Comparison of ENCODE assay signal across 21 cellular contexts in the genomic region with DNA sequence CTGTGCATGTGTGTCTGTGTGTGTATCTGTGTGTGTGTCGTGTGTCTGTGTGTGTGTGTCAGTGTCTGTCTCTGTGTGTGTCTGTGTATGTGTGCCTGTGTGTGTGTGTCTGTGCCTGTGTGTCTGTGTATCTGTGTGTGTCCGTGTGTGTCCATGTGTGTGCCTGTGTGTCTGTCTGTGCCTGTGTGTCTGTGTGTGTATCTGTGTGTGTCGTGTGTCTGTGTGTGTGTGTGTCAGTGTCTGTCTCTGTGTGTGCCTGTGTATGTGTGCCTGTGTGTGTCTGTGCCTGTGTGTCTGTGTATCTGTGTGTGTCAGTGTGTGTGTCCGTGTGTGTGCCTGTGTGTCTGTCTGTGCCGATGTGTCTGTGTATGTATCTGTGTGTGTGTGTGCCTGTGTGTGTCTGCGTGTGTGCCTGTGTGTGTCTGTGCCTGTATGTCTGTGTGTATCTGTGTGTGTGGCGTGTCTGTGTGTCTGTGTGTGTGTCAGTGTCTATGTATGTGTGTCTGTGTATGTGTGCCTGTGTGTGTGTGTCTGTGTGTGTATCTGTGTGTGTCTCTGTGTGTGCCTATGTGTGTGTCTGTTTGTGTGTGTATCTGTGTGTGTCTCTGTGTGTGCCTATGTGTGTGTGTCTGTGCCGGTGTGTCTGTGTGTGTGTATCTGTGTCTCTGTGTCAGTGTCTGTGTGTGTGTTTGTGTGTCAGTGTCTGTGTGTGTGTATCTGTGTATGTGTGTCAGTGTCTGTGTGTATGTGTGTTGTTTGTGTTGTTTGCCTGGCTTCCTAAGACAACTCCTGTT. TPM values are rescaled to one million over a fixed set of nuclear protein-coding genes. Genes with fewer than 3 reads are reported as not detected.
DNase-seq lines count a peak whose midpoint lies in the region; ATAC-seq, FAIRE-seq and TF ChIP-seq lines count a peak whose summit lies in the region.
"Had no signal": no experiment of that assay in that cellular context is flagged by ENCODE, and none has a peak within 500 bp of the region (broad histone marks: within the 10 kb centered on the region; RNA-seq: fewer than 3 reads in every experiment).

No MANE protein-coding gene starts in this region.

- no peak overlapping the region for H3K4me2 ChIP-seq in GM12878 (ENCODE audit: control insufficient read depth, insufficient read depth)
- H3K4me2 ChIP-seq: BLaER1 had no signal

- peak; percentile 78 for FAIRE-seq in GM12878 (lab: Jason Lieb, UNC)
- FAIRE-seq: H54 had no signal

- BruUV-seq in GM12878 (replicated peaks; lab: Mats Ljungman, UMichigan) = no TSS peak

- H3K27me3 Mint-ChIP-seq in type B pancreatic cell = no peaks in the 10 kb centered on the region

- 59% methylated on average over 8 of the region's 8 CpGs for WGBS in GM12878 (ENCODE audit: insufficient coverage, insufficient replicate concordance, low lambda C conversion rate, missing lambda C conversion rate)

- CTCF ChIA-PET in GM12878 (lab: Yijun Ruan, JAX) = no interaction called here

- RAD21 ChIA-PET in GM12878 (lab: Charles Lee; ENCODE audit: unreplicated experiment) = no interaction called here

- H3K27ac Mint-ChIP-seq in type B pancreatic cell = no peak overlapping the region
- H3K27ac Mint-ChIP-seq: CD8-positive, alpha-beta T cell had no signal

- TF ChIP-seq EP300 in GM12878 (IDR thresholded peaks at IDR 0.05; ENCODE audit: borderline replicate concordance in 1 of 2, control insufficient read depth in 1 of 2, low read depth in 2 of 2, low read length in 2 of 2) = no peak

- no peaks in the 10 kb centered on the region; the same call in 2 of the 3 replicates for H3K9me3 ChIP-seq in GM12878 (replicated peaks; ENCODE audit: control insufficient read depth, insufficient read depth, low read length)
- H3K9me3 ChIP-seq: BLaER1 had no signal

- no peak overlapping the region for H3K4me3 Mint-ChIP-seq in type B pancreatic cell
- H3K4me3 Mint-ChIP-seq: CD8-positive, alpha-beta T cell had no signal

- H3K79me2 ChIP-seq in GM12878 (ENCODE audit: control insufficient read depth, insufficient read depth, low read length) = no peaks in the 10 kb centered on the region

- H3K9ac ChIP-seq in GM12878 (ENCODE audit: control insufficient read depth, insufficient read depth, low read length) = no peak overlapping the region
- H3K9ac ChIP-seq: BLaER1 had no signal

- ATAC-seq in GM12878 (no peak), GM19395 (IDR thresholded peaks at IDR 0.05; ENCODE audit: unreplicated experiment) (no peak)
- ATAC-seq: CD8-positive, alpha-beta T cell; PC-3 had no signal

- TF ChIP-seq RAD21 in GM12878 (IDR thresholded peaks at IDR 0.05; ENCODE audit: insufficient read depth, low read depth, low read length) = no peak

- peak; percentile 35 for DNase-seq in activated CD8-positive, alpha-beta memory T cell treated with anti-CD3 and anti-CD28 coated beads for 24 hours
- DNase-seq in activated CD8-positive, alpha-beta memory T cell treated with anti-CD3 and anti-CD28 coated beads, Interleukin-2, amount 50 U/mL, for 4 hours = no peak
- DNase-seq in GM12878 (ENCODE audit: low read depth, low spot score) (no peak), mesenteric fat pad (ENCODE audit: low spot score) (peak; percentile 45), type B pancreatic cell (ENCODE audit: extremely low spot score, unreplicated experiment) (peak; percentile 24), retina (no peak), NCI-H69 (lab: John Stamatoyannopoulos, UW) (no peak)
- DNase-seq: CD8-positive, alpha-beta T cell; DMS79; MV-4-11; NCI-H1436; NCI-H2029; NCI-H2171; NCI-H82; PC-3 had no signal

- no peaks in the 10 kb centered on the region; a peak in 1 of 4 replicates for H3K36me3 ChIP-seq in GM12878 (ENCODE audit: control insufficient read depth in 2 of 2, insufficient read depth in 2 of 2, low read length in 1 of 2)
- H3K36me3 ChIP-seq: BLaER1 had no signal

- TF ChIP-seq CTCF in GM12878 (IDR thresholded peaks at IDR 0.05 in 2 of 3, conservative IDR thresholded peaks at IDR 0.05 in 1 of 3; ENCODE audit: control insufficient read depth in 2 of 3, extremely low read depth in 1 of 3, insufficient read depth in 1 of 3, low read depth in 3 of 3, low read length in 3 of 3) (no peak), type B pancreatic cell (conservative IDR thresholded peaks at IDR 0.05) (no peak)

- in situ Hi-C loops in GM12878 (cut with MboI) = no loop called here

- POLR2A ChIA-PET in GM12878 (lab: Charles Lee) = no interaction called here

- H4K20me1 ChIP-seq in GM12878 (ENCODE audit: control insufficient read depth, insufficient read depth) = no peaks in the 10 kb centered on the region
- H4K20me1 ChIP-seq: BLaER1 had no signal

- no peak for TF ChIP-seq POLR2A in GM12878 (IDR thresholded peaks at IDR 0.05; ENCODE audit: low read depth, low read length)

- no peak overlapping the region for H3K27ac ChIP-seq in GM12878 (ENCODE audit: control insufficient read depth, insufficient read depth)
- H3K27ac ChIP-seq: BLaER1, RWPE1 had no signal

- no peaks in the 10 kb centered on the region for H3K36me3 Mint-ChIP-seq in type B pancreatic cell

- H3K4me1 Mint-ChIP-seq in type B pancreatic cell (ENCODE audit: unreplicated experiment) = no peaks in the 10 kb centered on the region

- no peaks in the 10 kb centered on the region for H3K9me3 Mint-ChIP-seq in type B pancreatic cell
- H3K9me3 Mint-ChIP-seq: CD8-positive, alpha-beta T cell had no signal

- SMC1A ChIA-PET in GM12878 (lab: Charles Lee; ENCODE audit: uncharacterized antibody, unreplicated experiment) = no interaction called here

- intact Hi-C loops in GM12878 (cut with micrococcal nuclease; ENCODE audit: unreplicated experiment) = no loop called here

- no peaks in the 10 kb centered on the region for H3K4me1 ChIP-seq in GM12878 (ENCODE audit: control insufficient read depth, insufficient read depth, low read length)

- no peak overlapping the region for H2AFZ ChIP-seq in GM12878 (ENCODE audit: control insufficient read depth, low read depth, low read length)

- H3K4me3 ChIP-seq in GM12878 = no peak overlapping the region
- H3K4me3 ChIP-seq: BLaER1 had no signal

- no peaks in the 10 kb centered on the region; a peak in 2 of 4 replicates for H3K27me3 ChIP-seq in GM12878 (replicated peaks in 1 of 2; ENCODE audit: control insufficient read depth in 2 of 2, insufficient read depth in 2 of 2, low read length in 1 of 2)
- H3K27me3 ChIP-seq: BLaER1 had no signal

RNA-seq across cellular contexts. Expression of a gene that starts 11.6 kb away (rescaled TPM):
- total RNA-seq in GM12878 (2013; cell fraction: nucleolus; rRNA removed) = 0.27 and 0.34 TPM in 2 replicates
- total RNA-seq in GM12878 (2014; rRNA removed) (0.45 and 0.49 TPM in 2 replicates), GM12878 (2014; rRNA removed; fragmentation: Illumina TruSeq; extraction: Trizol) (0.13 and 0.14 TPM in 2 replicates), GM12878 (2021) (0.31 and 0.53 TPM in 2 replicates), mesenteric fat pad (4.9 TPM), type B pancreatic cell (ENCODE audit: low replicate concordance) (2.7 and 3.6 TPM in 2 replicates)
- 0.07 TPM for polyA plus RNA-seq in GM12878 (2011; ENCODE audit: low read depth)
- polyA plus RNA-seq in GM12878 (2011; rRNA removed) (not detected in 2 replicates), GM12878 (2014; fragmentation: Illumina TruSeq; extraction: Trizol) (0.05 and 0.15 TPM in 2 replicates), GM12878 (2014; fragmentation: Nextera tagmentation; extraction: Ambion mirVana) (under 1 TPM in 1 of 2 experiments, not detected in 1; 0.02 TPM), GM12878 (2014; rRNA removed) (0.27 and 0.40 TPM in 2 replicates), GM12878 (2016; fragmentation: Nextera tagmentation; extraction: Ambion mirVana) (under 1 TPM; 0.37 to 0.44 TPM)
- 0.01 and 0.02 TPM in 2 replicates for polyA plus RNA-seq in GM12878 (2011; cell fraction: cytosol; rRNA removed)
- polyA plus RNA-seq in GM12878 (2011; cell fraction: nucleus; rRNA removed) = 0.09 and 0.18 TPM in 2 replicates
- polyA plus RNA-seq in GM12878 (2012) = 0.09 and 0.14 TPM in 2 replicates
- polyA minus RNA-seq in GM12878 (2011; rRNA and poly(A)+ RNA removed) = not detected in 2 replicates
- 0.53 TPM in 1 of 2 replicates, not detected in the other for polyA minus RNA-seq in GM12878 (2011; cell fraction: cytosol; rRNA and poly(A)+ RNA removed)
- polyA minus RNA-seq in GM12878 (2011; cell fraction: nucleus; rRNA and poly(A)+ RNA removed) = not detected in 2 replicates

RNA-seq across cellular contexts. Expression of a gene that starts 51.2 kb away (rescaled TPM):
- 1.3 and 2.6 TPM in 2 replicates for total RNA-seq in GM12878 (2013; cell fraction: nucleolus; rRNA removed)
- total RNA-seq in GM12878 (2014; rRNA removed) = 0.60 and 1.1 TPM in 2 replicates
- 0.45 and 0.60 TPM in 2 replicates for total RNA-seq in GM12878 (2014; rRNA removed; fragmentation: Illumina TruSeq; extraction: Trizol)
- 0.77 and 1.5 TPM in 2 replicates for total RNA-seq in GM12878 (2021)
- 0.91 TPM for polyA plus RNA-seq in GM12878 (2011; ENCODE audit: low read depth)
- polyA plus RNA-seq in GM12878 (2011; rRNA removed) = 1.3 and 1.5 TPM in 2 replicates
- 2.3 and 3.4 TPM in 2 replicates for polyA plus RNA-seq in GM12878 (2011; cell fraction: cytosol; rRNA removed)
- 5.3 and 9.1 TPM in 2 replicates for polyA plus RNA-seq in GM12878 (2011; cell fraction: nucleus; rRNA removed)
- 2.0 and 3.7 TPM in 2 replicates for polyA plus RNA-seq in GM12878 (2012)
- polyA plus RNA-seq in GM12878 (2014; fragmentation: Illumina TruSeq; extraction: Trizol) = 0.51 and 0.96 TPM in 2 replicates
- under 1 TPM in 1 of 2 experiments, not detected in 1; 0.16 TPM for polyA plus RNA-seq in GM12878 (2014; fragmentation: Nextera tagmentation; extraction: Ambion mirVana)
- 1.3 and 1.9 TPM in 2 replicates for polyA plus RNA-seq in GM12878 (2014; rRNA removed)
- 1 to 10 TPM; 1.4 to 2.4 TPM for polyA plus RNA-seq in GM12878 (2016; fragmentation: Nextera tagmentation; extraction: Ambion mirVana)
- 0.29 and 1.0 TPM in 2 replicates for polyA minus RNA-seq in GM12878 (2011; rRNA and poly(A)+ RNA removed)
- polyA minus RNA-seq in GM12878 (2011; cell fraction: cytosol; rRNA and poly(A)+ RNA removed) = 1.5 TPM in 1 of 2 replicates, not detected in the other
- polyA minus RNA-seq in GM12878 (2011; cell fraction: nucleus; rRNA and poly(A)+ RNA removed) = 0.85 and 1.2 TPM in 2 replicates
- total RNA-seq in mesenteric fat pad = 7.2 TPM
- total RNA-seq in type B pancreatic cell (ENCODE audit: low replicate concordance) = 4.9 and 7.4 TPM in 2 replicates

RNA-seq across cellular contexts. Expression of a gene that starts 51.9 kb away (rescaled TPM):
- total RNA-seq in GM12878 (2013; cell fraction: nucleolus; rRNA removed) = 0.35 TPM in 1 of 2 replicates, not detected in the other
- total RNA-seq in GM12878 (2014; rRNA removed) = not detected in 2 replicates
- not detected in 2 replicates for total RNA-seq in GM12878 (2014; rRNA removed; fragmentation: Illumina TruSeq; extraction: Trizol)
- not detected in 2 replicates for total RNA-seq in GM12878 (2021)
- not detected for polyA plus RNA-seq in GM12878 (2011; ENCODE audit: low read depth)
- polyA plus RNA-seq in GM12878 (2011; rRNA removed) = not detected in 2 replicates
- polyA plus RNA-seq in GM12878 (2011; cell fraction: cytosol; rRNA removed) = not detected in 2 replicates
- polyA plus RNA-seq in GM12878 (2011; cell fraction: nucleus; rRNA removed) = not detected in 2 replicates
- not detected in 2 replicates for polyA plus RNA-seq in GM12878 (2012)
- 0.14 TPM in 1 of 2 replicates, not detected in the other for polyA plus RNA-seq in GM12878 (2014; fragmentation: Illumina TruSeq; extraction: Trizol)
- polyA plus RNA-seq in GM12878 (2014; fragmentation: Nextera tagmentation; extraction: Ambion mirVana) = not detected
- polyA plus RNA-seq in GM12878 (2014; rRNA removed) = not detected in 2 replicates
- polyA plus RNA-seq in GM12878 (2016; fragmentation: Nextera tagmentation; extraction: Ambion mirVana) = not detected
- polyA minus RNA-seq in GM12878 (2011; rRNA and poly(A)+ RNA removed) = not detected in 2 replicates
- not detected in 2 replicates for polyA minus RNA-seq in GM12878 (2011; cell fraction: cytosol; rRNA and poly(A)+ RNA removed)
- not detected in 2 replicates for polyA minus RNA-seq in GM12878 (2011; cell fraction: nucleus; rRNA and poly(A)+ RNA removed)
- not detected for total RNA-seq in mesenteric fat pad
- not detected in 2 replicates for total RNA-seq in type B pancreatic cell (ENCODE audit: low replicate concordance)
- total RNA-seq: CD8-positive, alpha-beta T cell; G401; HT-29 had no signal

Comparison
In these comparisons a context has a peak if more than half of its experiments do, and no peak if none do; other contexts are left out.
1. DNase-seq: peak in activated CD8-positive, alpha-beta memory T cell treated with anti-CD3 and anti-CD28 coated beads for 24 hours (single experiment), mesenteric fat pad (single experiment) and type B pancreatic cell (single experiment); none in activated CD8-positive, alpha-beta memory T cell treated with anti-CD3 and anti-CD28 coated beads, Interleukin-2, amount 50 U/mL, for 4 hours (single experiment), GM12878 (single experiment), retina (single experiment) and NCI-H69 (single experiment).